10 cellular contexts compared by ENCODE assay signal in genomic region chrX:71198066-71198465, GRCh38. TPM values are rescaled to one million over a fixed set of nuclear protein-coding genes. Genes with fewer than 3 reads are reported as not detected.
DNase-seq lines count a peak whose midpoint lies in the region; ATAC-seq, FAIRE-seq and TF ChIP-seq lines count a peak whose summit lies in the region.
"Had no signal": no experiment of that assay in that cellular context is flagged by ENCODE, and none has a peak within 500 bp of the region (broad histone marks: within the 10 kb centered on the region; RNA-seq: fewer than 3 reads in every experiment).

No MANE protein-coding gene starts in this region.

- H3K9me3 Mint-ChIP-seq in T-helper 1 cell treated with Interleukin-12 subunit alpha and Interleukin-12 subunit beta and Interleukin-4 antibody, amounts not matched to agents 30 μg/mL and 1 μg/mL, for 36 hours = no peaks in the 10 kb centered on the region
- no peaks in the 10 kb centered on the region for H3K9me3 Mint-ChIP-seq in endothelial cell (ENCODE audit: unreplicated experiment)

- H3K36me3 Mint-ChIP-seq in T-helper 1 cell treated with Interleukin-12 subunit alpha and Interleukin-12 subunit beta and Interleukin-4 antibody, amounts not matched to agents 30 μg/mL and 1 μg/mL, for 36 hours (ENCODE audit: low read depth) = peaks cover 5% of the 10 kb centered on the region
- no peaks in the 10 kb centered on the region for H3K36me3 Mint-ChIP-seq in endothelial cell (ENCODE audit: low read depth, unreplicated experiment)

- peak overlapping the region; percentile 73 for H3K27ac Mint-ChIP-seq in T-helper 1 cell treated with Interleukin-12 subunit alpha and Interleukin-12 subunit beta and Interleukin-4 antibody, amounts not matched to agents 30 μg/mL and 1 μg/mL, for 36 hours
- no peak overlapping the region for H3K27ac Mint-ChIP-seq in endothelial cell (ENCODE audit: unreplicated experiment)

- no peak for FAIRE-seq in kidney (lab: Jason Lieb, UNC)
- FAIRE-seq: bronchial epithelial cell had no signal

- no peaks in the 10 kb centered on the region for H3K9me3 ChIP-seq in kidney (ENCODE audit: control insufficient read depth in 1 of 2, low read length in 2 of 2)

- H3K36me3 ChIP-seq in rectal smooth muscle tissue (ENCODE audit: control insufficient read depth, insufficient read depth, low read length) = no peaks in the 10 kb centered on the region
- H3K36me3 ChIP-seq in kidney (ENCODE audit: control insufficient read depth in 1 of 2, insufficient read depth in 2 of 2, low read length in 2 of 2) = no peaks in the 10 kb centered on the region

- no peaks in the 10 kb centered on the region for H3K27me3 Mint-ChIP-seq in T-helper 1 cell treated with Interleukin-12 subunit alpha and Interleukin-12 subunit beta and Interleukin-4 antibody, amounts not matched to agents 30 μg/mL and 1 μg/mL, for 36 hours (ENCODE audit: low read depth)
- no peaks in the 10 kb centered on the region for H3K27me3 Mint-ChIP-seq in endothelial cell (ENCODE audit: unreplicated experiment)

- DNase-seq in foreskin fibroblast (no peak), kidney (no peak), endothelial cell (ENCODE audit: low spot score) (no peak)

- H3K27ac ChIP-seq in rectal smooth muscle tissue (ENCODE audit: low read depth, low read length) (no peak overlapping the region), kidney (ENCODE audit: low read depth in 2 of 2, low read length in 2 of 2) (no peak overlapping the region)

- H3K4me1 Mint-ChIP-seq in T-helper 1 cell treated with Interleukin-12 subunit alpha and Interleukin-12 subunit beta and Interleukin-4 antibody, amounts not matched to agents 30 μg/mL and 1 μg/mL, for 36 hours (ENCODE audit: low read depth) = peaks cover 19% of the 10 kb centered on the region
- peaks cover 8% of the 10 kb centered on the region for H3K4me1 Mint-ChIP-seq in endothelial cell (ENCODE audit: unreplicated experiment)

- no peaks in the 10 kb centered on the region for H3K27me3 ChIP-seq in rectal smooth muscle tissue (ENCODE audit: control insufficient read depth, insufficient read depth, low read length)

- no peak for TF ChIP-seq CTCF in foreskin fibroblast (IDR thresholded peaks at IDR 0.05; ENCODE audit: low read depth, low read length)
- TF ChIP-seq CTCF in kidney (IDR thresholded peaks at IDR 0.05; ENCODE audit: borderline replicate concordance, extremely low read depth, insufficient read depth) = no peak
- TF ChIP-seq CTCF in endothelial cell (IDR thresholded peaks at IDR 0.05; ENCODE audit: unreplicated experiment) = no peak

- H3K4me1 ChIP-seq in rectal smooth muscle tissue (ENCODE audit: control insufficient read depth, insufficient read depth, low read length) (no peaks in the 10 kb centered on the region), kidney (ENCODE audit: control insufficient read depth in 1 of 2, insufficient read depth in 1 of 2, low read depth in 1 of 2, low read length in 2 of 2) (no peaks in the 10 kb centered on the region)

- ATAC-seq in GM19025 (IDR thresholded peaks at IDR 0.05; ENCODE audit: low read depth, unreplicated experiment) = peak; percentile 65
- peak; percentile 57 for ATAC-seq in HG03025 (IDR thresholded peaks at IDR 0.05; ENCODE audit: low FRiP score, unreplicated experiment)
- ATAC-seq in HG02970 (IDR thresholded peaks at IDR 0.05; ENCODE audit: low FRiP score, unreplicated experiment) = no peak

- H3K9ac ChIP-seq in rectal smooth muscle tissue (ENCODE audit: low read length) (no peak overlapping the region), kidney (ENCODE audit: low read length in 2 of 2) (no peak overlapping the region)

- H3K4me3 ChIP-seq in rectal smooth muscle tissue (ENCODE audit: low read length) (peak overlapping the region; percentile 10), foreskin fibroblast (ENCODE audit: low read depth in 1 of 2, low read length in 2 of 2) (no peak overlapping the region), kidney (ENCODE audit: low read length in 2 of 2) (no peak overlapping the region)

- intact Hi-C loops in kidney (cut with DNase I) = no loop called here

- peak overlapping the region; percentile 91 for H3K4me3 Mint-ChIP-seq in T-helper 1 cell treated with Interleukin-12 subunit alpha and Interleukin-12 subunit beta and Interleukin-4 antibody, amounts not matched to agents 30 μg/mL and 1 μg/mL, for 36 hours
- H3K4me3 Mint-ChIP-seq in endothelial cell (ENCODE audit: unreplicated experiment) = no peak overlapping the region

RNA-seq across cellular contexts. Expression of gene GJB1, which starts 25.0 kb away (rescaled TPM):
- total RNA-seq in kidney (22.4 TPM), endothelial cell (ENCODE audit: unreplicated experiment) (not detected)
- 59.0 TPM for polyA plus RNA-seq in kidney (ENCODE audit: insufficient read depth, low read depth, low replicate concordance)
- total RNA-seq: bronchial epithelial cell, LHCN-M2 had no signal

RNA-seq across cellular contexts. Expression of gene NLGN3, which starts 53.4 kb away (rescaled TPM):
- total RNA-seq in kidney = 0.82 TPM
- polyA plus RNA-seq in kidney (ENCODE audit: insufficient read depth, low read depth, low replicate concordance) = 0.97 TPM
- total RNA-seq in endothelial cell (ENCODE audit: unreplicated experiment) = 1.7 TPM

RNA-seq across cellular contexts. Expression of gene ZMYM3, which starts 55.9 kb away (rescaled TPM):
- total RNA-seq in kidney (26.7 TPM), endothelial cell (ENCODE audit: unreplicated experiment) (78.1 TPM)
- 9.7 TPM for polyA plus RNA-seq in kidney (ENCODE audit: insufficient read depth, low read depth, low replicate concordance)

Comparison
In these comparisons a context has a peak if more than half of its experiments do, and no peak if none do; other contexts are left out.
1. RNA of gene GJB1, which starts 25.0 kb away (total RNA-seq): 22.4 TPM in kidney (single experiment); not detected in endothelial cell (single experiment); every median in the first group is over 10 times any median in the second.